ENCODE assay signal across 11 cellular contexts in the genomic region with DNA sequence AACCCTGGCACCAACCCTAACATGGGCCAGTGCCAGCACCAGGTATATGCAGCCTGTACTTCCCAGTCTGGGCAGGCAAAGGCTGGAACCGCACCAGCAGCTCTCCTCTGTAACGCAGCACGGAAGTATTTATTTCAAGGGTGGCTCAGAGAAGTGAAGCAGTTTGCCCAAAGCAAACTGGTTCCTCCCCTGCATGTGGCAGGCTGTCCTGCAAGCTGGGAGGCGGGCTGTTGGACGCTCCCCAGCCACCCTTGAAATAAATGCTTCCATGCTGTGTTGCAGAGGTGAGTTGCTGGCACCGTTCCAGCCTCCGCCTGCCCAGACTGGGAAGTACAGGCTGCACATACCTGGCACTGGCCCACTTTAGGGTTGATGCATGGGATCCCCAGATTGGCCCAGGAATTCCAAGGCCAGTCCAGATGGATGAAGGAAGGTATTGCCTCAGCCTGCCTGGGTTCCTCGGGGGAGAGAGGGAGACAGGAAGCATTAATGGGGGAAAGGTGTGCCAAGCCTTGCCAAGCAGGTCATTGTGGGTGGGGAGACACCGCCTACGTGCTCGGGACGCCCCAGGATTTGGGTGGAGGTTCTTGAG. TPM values are rescaled to one million over a fixed set of nuclear protein-coding genes. Genes with fewer than 3 reads are reported as not detected.
DNase-seq lines count a peak whose midpoint lies in the region; ATAC-seq and TF ChIP-seq lines count a peak whose summit lies in the region.
"Had no signal": no experiment of that assay in that cellular context is flagged by ENCODE, and none has a peak within 500 bp of the region (broad histone marks: within the 10 kb centered on the region; RNA-seq: fewer than 3 reads in every experiment).

No MANE protein-coding gene starts in this region.

- no peaks in the 10 kb centered on the region for H3K36me3 ChIP-seq in left lung
- H3K36me3 ChIP-seq in vagina: no peaks in the 10 kb centered on the region
- no peaks in the 10 kb centered on the region for H3K36me3 ChIP-seq in neural progenitor cell
- H3K36me3 ChIP-seq: esophagus muscularis mucosa had no signal

- H3K27me3 ChIP-seq in left lung (no peaks in the 10 kb centered on the region), vagina (no peaks in the 10 kb centered on the region), neural progenitor cell (no peaks in the 10 kb centered on the region)
- H3K27me3 ChIP-seq: esophagus muscularis mucosa had no signal

- H3K9me3 ChIP-seq in left lung: no peaks in the 10 kb centered on the region
- H3K9me3 ChIP-seq in vagina: no peaks in the 10 kb centered on the region
- H3K9me3 ChIP-seq in neural progenitor cell (ENCODE audit: low read depth): no peaks in the 10 kb centered on the region
- H3K9me3 ChIP-seq: esophagus muscularis mucosa had no signal

- DNase-seq in left cardiac atrium (peak; percentile 32), cardiac septum (ENCODE audit: low spot score) (no peak), left lung (peak; percentile 80 to 85), vagina (ENCODE audit: extremely low spot score in 2 of 2) (peak in 1 of 2 donors; percentile 91), neural progenitor cell (ENCODE audit: low spot score) (no peak), occipital lobe (lab: John Stamatoyannopoulos, UW) (no peak), kidney glomerular epithelial cell (lab: John Stamatoyannopoulos, UW) (no peak)
- DNase-seq: naive thymus-derived CD4-positive, alpha-beta T cell; stimulated activated CD8-positive, alpha-beta memory T cell treated with anti-CD3 and anti-CD28 coated beads, Interleukin-4, amount 100 ng/mL, for 48 hours had no signal

- H3K4me3 Mint-ChIP-seq in neural progenitor cell: no peak overlapping the region

- no peak overlapping the region for H2AFZ ChIP-seq in neural progenitor cell (replicated peaks)

- H3K27me3 Mint-ChIP-seq in neural progenitor cell (ENCODE audit: insufficient read depth, low read depth): peaks cover 7% of the 10 kb centered on the region
- H3K27me3 Mint-ChIP-seq: naive thymus-derived CD4-positive, alpha-beta T cell had no signal

- no peaks in the 10 kb centered on the region for H3K9me3 Mint-ChIP-seq in neural progenitor cell

- H3K27ac ChIP-seq in VCaP (peak overlapping the region; percentile 63), left lung (peak overlapping the region; percentile 46 to 59), vagina (peak overlapping the region; percentile 83), neural progenitor cell (no peak overlapping the region)
- H3K27ac ChIP-seq: esophagus muscularis mucosa had no signal

- intact Hi-C loops in left cardiac atrium (cut with DNase I): no loop called here
- intact Hi-C loops in cardiac septum (cut with DNase I): no loop called here
- intact Hi-C loops in left lung (cut with DNase I): no loop called here
- intact Hi-C loops in vagina (cut with DNase I): no loop called here

- no peak overlapping the region for H3K4me3 ChIP-seq in left lung
- H3K4me3 ChIP-seq in vagina: peak overlapping the region in 1 of 2 donors; percentile 30
- H3K4me3 ChIP-seq in neural progenitor cell: no peak overlapping the region
- H3K4me3 ChIP-seq: esophagus muscularis mucosa had no signal

- TF ChIP-seq POLR2A in vagina (IDR thresholded peaks at IDR 0.05): no peak

- H4K20me1 ChIP-seq in neural progenitor cell (ENCODE audit: low read depth): no peaks in the 10 kb centered on the region

- no peak overlapping the region for H3K4me2 ChIP-seq in neural progenitor cell

- H3K36me3 Mint-ChIP-seq in neural progenitor cell: peaks cover 3% of the 10 kb centered on the region

- H3K9ac ChIP-seq in neural progenitor cell: no peak overlapping the region

- no peak overlapping the region for H3K27ac Mint-ChIP-seq in neural progenitor cell

- ATAC-seq in left cardiac atrium (peak; percentile 20 to 32), left lung (peak; percentile 90)
- ATAC-seq: naive thymus-derived CD4-positive, alpha-beta T cell had no signal

- no peaks in the 10 kb centered on the region for H3F3A ChIP-seq in neural progenitor cell (ENCODE audit: low read depth)

- TF ChIP-seq CTCF in VCaP (conservative IDR thresholded peaks at IDR 0.05) (no peak), left lung (IDR thresholded peaks at IDR 0.05) (no peak), vagina (IDR thresholded peaks at IDR 0.05) (no peak), neural progenitor cell (IDR thresholded peaks at IDR 0.05) (no peak)

- H3K4me1 ChIP-seq in left lung (peaks cover 9 to 15% of the 10 kb centered on the region in 2 donors), vagina (peaks cover 36% of the 10 kb centered on the region), neural progenitor cell (no peaks in the 10 kb centered on the region)

- peaks cover 9% of the 10 kb centered on the region for H3K4me1 Mint-ChIP-seq in neural progenitor cell

- H3K79me2 ChIP-seq in neural progenitor cell (ENCODE audit: low read depth): no peaks in the 10 kb centered on the region

RNA-seq across cellular contexts. Expression of a gene that starts 49.8 kb away (rescaled TPM):
- total RNA-seq in left cardiac atrium (10 to 100 TPM; 14.1 to 21.3 TPM), cardiac septum (19.0 TPM), left lung (10 to 100 TPM; 23.5 to 28.4 TPM), vagina (21.9 TPM), neural progenitor cell (ENCODE audit: low replicate concordance) (4.9 and 8.2 TPM in 2 replicates), occipital lobe (2.2 TPM)

RNA-seq across cellular contexts. Expression of a gene that starts 59.9 kb away (rescaled TPM):
- total RNA-seq in left cardiac atrium (1 to 10 TPM; 1.8 to 3.7 TPM), cardiac septum (2.9 TPM), left lung (1 to 10 TPM; 5.4 to 7.9 TPM), vagina (10.1 TPM), neural progenitor cell (ENCODE audit: low replicate concordance) (9.3 and 23.9 TPM in 2 replicates), occipital lobe (9.5 TPM)

Comparison
In these comparisons a context has a peak if more than half of its experiments do, and no peak if none do; other contexts are left out.
1. DNase-seq: peak in left cardiac atrium (single experiment) and left lung (2 of 2); none in cardiac septum (single experiment), neural progenitor cell (single experiment), occipital lobe (single experiment) and kidney glomerular epithelial cell (single experiment).